8 cellular contexts compared by ENCODE assay signal in genomic region chr7:101216860-101217387, GRCh38. TPM values are rescaled to one million over a fixed set of nuclear protein-coding genes. Genes with fewer than 3 reads are reported as not detected.
A peak's percentile ranks its signal among the peaks of the same experiment; 100 is the strongest.
DNase-seq lines count a peak whose midpoint lies in the region; ATAC-seq and TF ChIP-seq lines count a peak whose summit lies in the region.

No MANE protein-coding gene starts in this region.

- DNase-seq in activated T-cell treated with anti-CD3 and anti-CD28 coated beads, Interleukin-2, amount 50 U/mL, for 24 hours = no peak
- DNase-seq in activated T-cell treated with anti-CD3 and anti-CD28 coated beads for 4 hours (no peak), iPS DF 6.9 (ENCODE audit: low read depth, low spot score) (no peak), smooth muscle cell (lab: John Stamatoyannopoulos, UW; ENCODE audit: unreplicated experiment) (no peak), midbrain (lab: John Stamatoyannopoulos, UW) (no peak)
- DNase-seq in activated T-cell treated with anti-CD3 and anti-CD28 coated beads, Interleukin-2, amount 50 U/mL, for 72 hours = peak in 1 of 2 donors; percentile 15
- no peak for DNase-seq in activated CD8-positive, alpha-beta memory T cell treated with anti-CD3 and anti-CD28 coated beads, Interleukin-2, amount 50 U/mL, for 4 hours

- H3K4me1 Mint-ChIP-seq in activated T-cell treated with anti-CD3 and anti-CD28 coated beads, Interleukin-2, amount 50 U/mL, for 24 hours (ENCODE audit: low read depth) = peaks cover 32% of the 10 kb centered on the region
- H3K4me1 Mint-ChIP-seq in activated T-cell treated with anti-CD3 and anti-CD28 coated beads, Interleukin-2, amount 50 U/mL, for 72 hours (ENCODE audit: low read depth) = peaks cover 40% of the 10 kb centered on the region

- no CpG with 5 or more reads among the region's 34 CpGs for WGBS in iPS DF 6.9 (ENCODE audit: insufficient coverage, insufficient read length)
- 1% methylated on average over 22 of the region's 34 CpGs for WGBS in smooth muscle cell (ENCODE audit: low lambda C conversion rate)

- no peak overlapping the region for H3K27ac ChIP-seq in iPS DF 6.9 (ENCODE audit: low read length)
- H3K27ac ChIP-seq in smooth muscle cell (ENCODE audit: low read depth) = peak overlapping the region; percentile 98

- H3F3A ChIP-seq in smooth muscle cell (ENCODE audit: low read depth) = no peaks in the 10 kb centered on the region

- no peaks in the 10 kb centered on the region for H3K27me3 Mint-ChIP-seq in activated T-cell treated with anti-CD3 and anti-CD28 coated beads, Interleukin-2, amount 50 U/mL, for 24 hours
- H3K27me3 Mint-ChIP-seq in activated T-cell treated with anti-CD3 and anti-CD28 coated beads, Interleukin-2, amount 50 U/mL, for 72 hours (ENCODE audit: low read depth) = no peaks in the 10 kb centered on the region

- H3K27me3 ChIP-seq in iPS DF 6.9 (ENCODE audit: control insufficient read depth, insufficient read depth, low read length) = no peaks in the 10 kb centered on the region
- no peaks in the 10 kb centered on the region for H3K27me3 ChIP-seq in smooth muscle cell (ENCODE audit: low read depth)

- peak; percentile 7 for ATAC-seq in HG03103 (IDR thresholded peaks at IDR 0.05; ENCODE audit: low read depth, unreplicated experiment)
- peak; percentile 14 to 22 for ATAC-seq in activated T-cell treated with anti-CD3 and anti-CD28 coated beads, Interleukin-2, amount 50 U/mL, for 72 hours (replicated peaks in 1 of 2)

- no peak for TF ChIP-seq CTCF in smooth muscle cell (IDR thresholded peaks at IDR 0.05; ENCODE audit: borderline replicate concordance, insufficient read depth, poor library complexity, severe bottlenecking)

- H3K9me3 ChIP-seq in iPS DF 6.9 (ENCODE audit: control insufficient read depth, insufficient read depth, low read length) (no peaks in the 10 kb centered on the region), smooth muscle cell (replicated peaks; ENCODE audit: low read depth) (no peaks in the 10 kb centered on the region)

- H3K9me3 Mint-ChIP-seq in activated T-cell treated with anti-CD3 and anti-CD28 coated beads, Interleukin-2, amount 50 U/mL, for 24 hours = no peaks in the 10 kb centered on the region
- H3K9me3 Mint-ChIP-seq in activated T-cell treated with anti-CD3 and anti-CD28 coated beads, Interleukin-2, amount 50 U/mL, for 72 hours = no peaks in the 10 kb centered on the region

- peak overlapping the region; percentile 28 for H3K4me3 ChIP-seq in iPS DF 6.9 (ENCODE audit: low read length)
- H3K4me3 ChIP-seq in smooth muscle cell = peak overlapping the region; percentile 74

- H3K4me1 ChIP-seq in iPS DF 6.9 (ENCODE audit: control insufficient read depth, insufficient read depth, low read length) (peaks cover 3% of the 10 kb centered on the region), smooth muscle cell (ENCODE audit: low read depth) (peaks cover 10% of the 10 kb centered on the region)

- H3K9ac ChIP-seq in smooth muscle cell (ENCODE audit: low read depth) = peak overlapping the region; percentile 94

- H4K20me1 ChIP-seq in smooth muscle cell (ENCODE audit: low read depth) = peaks cover 24% of the 10 kb centered on the region

- H2AFZ ChIP-seq in smooth muscle cell (ENCODE audit: low read depth) = peak overlapping the region; percentile 75

- peak overlapping the region; percentile 91 for H3K27ac Mint-ChIP-seq in activated T-cell treated with anti-CD3 and anti-CD28 coated beads, Interleukin-2, amount 50 U/mL, for 24 hours
- H3K27ac Mint-ChIP-seq in activated T-cell treated with anti-CD3 and anti-CD28 coated beads, Interleukin-2, amount 50 U/mL, for 72 hours = no peak overlapping the region

- H3K79me2 ChIP-seq in smooth muscle cell (ENCODE audit: low read depth) = peaks cover 57% of the 10 kb centered on the region

- H3K36me3 ChIP-seq in iPS DF 6.9 (ENCODE audit: control insufficient read depth, insufficient read depth, low read length) (no peaks in the 10 kb centered on the region), smooth muscle cell (ENCODE audit: low read depth) (no peaks in the 10 kb centered on the region)

- H3K4me2 ChIP-seq in smooth muscle cell = peak overlapping the region; percentile 98

- H3K36me3 Mint-ChIP-seq in activated T-cell treated with anti-CD3 and anti-CD28 coated beads, Interleukin-2, amount 50 U/mL, for 24 hours (ENCODE audit: low read depth) = peaks cover 54% of the 10 kb centered on the region
- H3K36me3 Mint-ChIP-seq in activated T-cell treated with anti-CD3 and anti-CD28 coated beads, Interleukin-2, amount 50 U/mL, for 72 hours (ENCODE audit: insufficient read depth in 2 of 2) = no peaks in the 10 kb centered on the region

- H3K4me3 Mint-ChIP-seq in activated T-cell treated with anti-CD3 and anti-CD28 coated beads, Interleukin-2, amount 50 U/mL, for 24 hours = peak overlapping the region; percentile 94
- peak overlapping the region; percentile 96 to 99 for H3K4me3 Mint-ChIP-seq in activated T-cell treated with anti-CD3 and anti-CD28 coated beads, Interleukin-2, amount 50 U/mL, for 72 hours

RNA-seq across cellular contexts. Expression of gene PLOD3, which starts 0.5 kb away (rescaled TPM):
- total RNA-seq in activated T-cell treated with anti-CD3 and anti-CD28 coated beads, Interleukin-2, amount 50 U/mL, for 72 hours = 10 to 100 TPM; 28.8 to 34.4 TPM
- total RNA-seq in smooth muscle cell = 58.4 and 63.5 TPM in 2 replicates
- 150 and 168 TPM in 2 replicates for polyA plus RNA-seq in smooth muscle cell

RNA-seq across cellular contexts. Expression of gene ZNHIT1, which starts 1.0 kb away (rescaled TPM):
- 10 to 100 TPM; 36.6 to 38.9 TPM for total RNA-seq in activated T-cell treated with anti-CD3 and anti-CD28 coated beads, Interleukin-2, amount 50 U/mL, for 72 hours
- total RNA-seq in smooth muscle cell = 100 and 102 TPM in 2 replicates
- polyA plus RNA-seq in smooth muscle cell = 116 and 123 TPM in 2 replicates

RNA-seq across cellular contexts. Expression of gene MOGAT3, which starts 16.1 kb away (rescaled TPM):
- total RNA-seq in activated T-cell treated with anti-CD3 and anti-CD28 coated beads, Interleukin-2, amount 50 U/mL, for 72 hours = not detected
- not detected in 2 replicates for total RNA-seq in smooth muscle cell
- 0.38 TPM in 1 of 2 replicates, not detected in the other for polyA plus RNA-seq in smooth muscle cell

RNA-seq across cellular contexts. Expression of gene CLDN15, which starts 20.7 kb away (rescaled TPM):
- 10 to 100 TPM; 27.8 to 28.7 TPM for total RNA-seq in activated T-cell treated with anti-CD3 and anti-CD28 coated beads, Interleukin-2, amount 50 U/mL, for 72 hours
- 4.0 and 12.2 TPM in 2 replicates for total RNA-seq in smooth muscle cell
- polyA plus RNA-seq in smooth muscle cell = 3.0 and 8.7 TPM in 2 replicates

RNA-seq across cellular contexts. Expression of gene FIS1, which starts 28.0 kb away (rescaled TPM):
- total RNA-seq in activated T-cell treated with anti-CD3 and anti-CD28 coated beads, Interleukin-2, amount 50 U/mL, for 72 hours = 10 to 100 TPM; 78.4 to 87.2 TPM
- total RNA-seq in smooth muscle cell = 97.7 and 98.4 TPM in 2 replicates
- 174 and 200 TPM in 2 replicates for polyA plus RNA-seq in smooth muscle cell
